ENCODE assay signal across 22 cellular contexts in the genomic region with DNA sequence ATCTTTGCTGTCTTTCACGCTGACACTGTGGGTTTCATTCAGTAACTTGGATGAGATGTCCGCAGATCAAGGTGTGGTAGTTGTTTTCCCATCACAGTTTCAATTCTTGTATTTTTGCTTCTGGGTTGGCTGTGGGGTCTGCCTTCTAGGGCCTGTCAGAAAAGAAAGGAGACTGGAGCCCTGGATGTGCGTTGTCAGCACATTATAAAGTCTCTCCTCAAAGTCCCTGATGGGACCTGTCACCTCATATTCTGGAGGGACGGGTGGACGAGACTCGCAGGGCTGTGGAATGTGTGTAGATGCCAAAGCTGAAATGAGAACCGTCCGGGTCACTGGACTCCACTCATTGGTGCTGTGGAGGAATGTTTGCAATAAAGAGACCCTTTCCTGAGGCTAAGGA. TPM values are rescaled to one million over a fixed set of nuclear protein-coding genes. Genes with fewer than 3 reads are reported as not detected.
DNase-seq lines count a peak whose midpoint lies in the region; ATAC-seq, FAIRE-seq and TF ChIP-seq lines count a peak whose summit lies in the region.
"Had no signal": no experiment of that assay in that cellular context is flagged by ENCODE, and none has a peak within 500 bp of the region (broad histone marks: within the 10 kb centered on the region; RNA-seq: fewer than 3 reads in every experiment).

No MANE protein-coding gene starts in this region.

- H3K4me2 ChIP-seq in A549: no peak overlapping the region
- no peak overlapping the region for H3K4me2 ChIP-seq in K562 (ENCODE audit: insufficient read depth, low read length)

- no peak overlapping the region for H2AFZ ChIP-seq in K562 (ENCODE audit: low read depth, low read length)

- 0 out of 3 replicates have a peak, but pooled peaks cover 3% of the 10 kb centered on the region for H3K9me3 ChIP-seq in A549
- no peaks in the 10 kb centered on the region for H3K9me3 ChIP-seq in K562 (replicated peaks; ENCODE audit: control insufficient read depth, insufficient read depth, low read depth, low read length)

- H3K36me3 Mint-ChIP-seq in nephron progenitor cell (ENCODE audit: low read depth) (no peaks in the 10 kb centered on the region), type B pancreatic cell (peaks cover 17% of the 10 kb centered on the region)
- H3K36me3 Mint-ChIP-seq: CD4-positive, alpha-beta memory T cell had no signal

- in situ Hi-C loops in K562 (cut with MboI): no loop called here

- TF ChIP-seq EP300 in A549 (IDR thresholded peaks at IDR 0.05) (no peak), K562 (IDR thresholded peaks at IDR 0.05; ENCODE audit: low read length) (no peak)

- no peak for ATAC-seq in A549
- no peak for ATAC-seq in K562
- ATAC-seq: HCT116 had no signal

- POLR2A ChIA-PET in A549 (lab: Yijun Ruan, JAX) (no interaction called here), K562 (lab: Yijun Ruan, JAX) (no interaction called here)

- H3K27ac ChIP-seq in A549: no peak overlapping the region
- H3K27ac ChIP-seq in K562 (ENCODE audit: extremely low read depth, low read depth, low read length): no peak overlapping the region

- no peak for FAIRE-seq in A549 (lab: Jason Lieb, UNC)
- no peak for FAIRE-seq in K562 (lab: Jason Lieb, UNC)
- FAIRE-seq: GM12891, GM18507 had no signal

- TF ChIP-seq POLR2A in A549 (IDR thresholded peaks at IDR 0.05; ENCODE audit: low read length) (no peak), K562 (conservative IDR thresholded peaks at IDR 0.05) (no peak)

- DNase-seq in A549 (ENCODE audit: low read depth in 1 of 2, low spot score in 1 of 2) (no peak), K562 (ENCODE audit: extremely low read depth in 1 of 4, low spot score in 3 of 4) (no peak), nephron progenitor cell (no peak), type B pancreatic cell (ENCODE audit: extremely low spot score, unreplicated experiment) (no peak), NCI-H510A (lab: John Stamatoyannopoulos, UW) (no peak), inferior parietal cortex (ENCODE audit: extremely low spot score) (no peak)
- DNase-seq in effector CD4-positive, alpha-beta T cell: no peak
- DNase-seq: 8988T; C1 segment of cervical spinal cord; Calu3; CD4-positive, alpha-beta memory T cell; COR-L47; DMS53; DMS79 treated with DMSO at 0.1 percent for 48 hours; GF-D8; GOT3; H9 had no signal

- TF ChIP-seq RAD21 in A549 (conservative IDR thresholded peaks at IDR 0.05 in 1 of 2, IDR thresholded peaks at IDR 0.05 in 1 of 2) (no peak), K562 (CRISPR knock-in tag; conservative IDR thresholded peaks at IDR 0.05 in 1 of 2, IDR thresholded peaks at IDR 0.05 in 1 of 2) (no peak)

- H3K36me3 ChIP-seq in K562 (ENCODE audit: control insufficient read depth, insufficient read depth, low read length): no peaks in the 10 kb centered on the region

- H3K4me3 Mint-ChIP-seq in nephron progenitor cell: no peak overlapping the region
- peak overlapping the region; percentile 32 for H3K4me3 Mint-ChIP-seq in type B pancreatic cell
- H3K4me3 Mint-ChIP-seq: CD4-positive, alpha-beta memory T cell; H9 had no signal

- H3K27me3 Mint-ChIP-seq in nephron progenitor cell (ENCODE audit: low read depth, poor library complexity) (peaks cover 5% of the 10 kb centered on the region), type B pancreatic cell (no peaks in the 10 kb centered on the region)

- no peaks in the 10 kb centered on the region for H3K9me1 ChIP-seq in K562 (ENCODE audit: control insufficient read depth, insufficient read depth, low read length)

- TF ChIP-seq CTCF in A549 (IDR thresholded peaks at IDR 0.05) (no peak), K562 (IDR thresholded peaks at IDR 0.05 in 2 of 3, conservative IDR thresholded peaks at IDR 0.05 in 1 of 3; ENCODE audit: insufficient read depth in 2 of 3, low read depth in 1 of 3, low read length in 3 of 3) (no peak), nephron progenitor cell (IDR thresholded peaks at IDR 0.05) (no peak), type B pancreatic cell (conservative IDR thresholded peaks at IDR 0.05) (no peak)

- H3K79me2 ChIP-seq in K562 (ENCODE audit: control insufficient read depth, insufficient read depth, low read length): no peaks in the 10 kb centered on the region

- no TSS peak for BruUV-seq in K562 (replicated peaks; lab: Mats Ljungman, UMichigan)

- no peak overlapping the region for H3K9ac ChIP-seq in K562 (ENCODE audit: insufficient read depth in 1 of 2, low read depth in 2 of 2, low read length in 2 of 2)

- WGBS in A549 (ENCODE audit: missing lambda C conversion rate): 38% methylated on average over 6 of the region's 8 CpGs
- 0% methylated on average over 8 of the region's 8 CpGs for WGBS in K562 (ENCODE audit: insufficient coverage, low coverage, missing lambda C conversion rate)

- intact Hi-C loops in K562 (cut with micrococcal nuclease): no loop called here

- H3K27me3 ChIP-seq in K562 (ENCODE audit: control insufficient read depth in 2 of 2, insufficient read depth in 2 of 2, low read length in 2 of 2): peaks cover 0 to 17% of the 10 kb centered on the region in 2 experiments; a peak in 1 of 5 replicates

- no peaks in the 10 kb centered on the region for H4K20me1 ChIP-seq in K562 (replicated peaks; ENCODE audit: control insufficient read depth, insufficient read depth, low read length)

- H3K4me3 ChIP-seq in A549 (no peak overlapping the region), K562 (no peak overlapping the region)

- H3K4me1 ChIP-seq in A549 (no peaks in the 10 kb centered on the region), K562 (replicated peaks in 1 of 2; ENCODE audit: control insufficient read depth in 2 of 2, insufficient read depth in 2 of 2, low read length in 2 of 2) (no peaks in the 10 kb centered on the region)

- H3K9me3 Mint-ChIP-seq in nephron progenitor cell: peaks cover 39% of the 10 kb centered on the region
- peaks cover 25% of the 10 kb centered on the region for H3K9me3 Mint-ChIP-seq in type B pancreatic cell

- peak overlapping the region; percentile 11 for H3K27ac Mint-ChIP-seq in nephron progenitor cell
- peak overlapping the region; percentile 61 for H3K27ac Mint-ChIP-seq in type B pancreatic cell
- H3K27ac Mint-ChIP-seq: CD4-positive, alpha-beta memory T cell had no signal

- CTCF ChIA-PET in A549 (lab: Yijun Ruan, JAX): no interaction called here
- CTCF ChIA-PET in K562 (lab: Yijun Ruan, JAX; ENCODE audit: low intra/inter-chr PET ratio): no interaction called here

- no peaks in the 10 kb centered on the region for H3K4me1 Mint-ChIP-seq in nephron progenitor cell
- peaks cover 7% of the 10 kb centered on the region for H3K4me1 Mint-ChIP-seq in type B pancreatic cell (ENCODE audit: unreplicated experiment)
- H3K4me1 Mint-ChIP-seq: CD4-positive, alpha-beta memory T cell had no signal

TF ChIP-seq in A549, 52 proteins besides CTCF, POLR2A, EP300 and RAD21:
- peak; percentile 44 for TF ChIP-seq MAFK (IDR thresholded peaks at IDR 0.05; ENCODE audit: partially characterized antibody)
- TF ChIP-seq CEBPB (IDR thresholded peaks at IDR 0.05): no peak

TF ChIP-seq in K562, 482 proteins besides CTCF, POLR2A, EP300 and RAD21:
- TF ChIP-seq TAF7 (tag; IDR thresholded peaks at IDR 0.05) (no peak), POLR3G (IDR thresholded peaks at IDR 0.05; ENCODE audit: extremely low read depth, insufficient read length, insufficient replicate concordance) (no peak), NBN (IDR thresholded peaks at IDR 0.05; ENCODE audit: low read depth) (no peak), C11orf30 (IDR thresholded peaks at IDR 0.05; ENCODE audit: low read depth) (peak; percentile 48; the same call in 1 of the 2 replicates), MAFF (IDR thresholded peaks at IDR 0.05; ENCODE audit: low read length) (peak; percentile 50), MAFG (tag; conservative IDR thresholded peaks at IDR 0.05) (peak; percentile 57), TGIF2 (CRISPR knock-in tag; IDR thresholded peaks at IDR 0.05) (no peak), MAFK (IDR thresholded peaks at IDR 0.05; ENCODE audit: low read length) (peak; percentile 50; the same call in 1 of the 2 replicates), ZNF316 (IDR thresholded peaks at IDR 0.05) (peak; percentile 65)

RNA-seq across cellular contexts. Expression of gene IGSF5, which starts 11.3 kb away (rescaled TPM):
- polyA plus RNA-seq in A549 (2011; rRNA removed) (not detected in 2 replicates), A549 (2017; fragmentation: RNase III; extraction: RNeasy Plus Mini Kit Qiagen cat#74134 plus additional on column Dnase treatment) (not detected in 3 replicates), K562 (2011; rRNA removed) (not detected in 2 replicates), K562 (2014; fragmentation: Illumina TruSeq; extraction: Trizol) (not detected in 2 replicates), K562 (2014; fragmentation: Nextera tagmentation; extraction: Ambion mirVana) (not detected), K562 (2014; rRNA removed) (not detected in 2 replicates)
- polyA plus RNA-seq in A549 (2012; cell fraction: cytosol; rRNA removed): not detected in 2 replicates
- not detected in 2 replicates for polyA plus RNA-seq in A549 (2012; cell fraction: nucleus; rRNA removed)
- polyA minus RNA-seq in A549 (2011; rRNA and poly(A)+ RNA removed): 0.54 TPM in 1 of 2 replicates, not detected in the other
- total RNA-seq in K562 (2011; cell fraction: chromatin; rRNA removed; ENCODE audit: low replicate concordance): not detected in 2 replicates
- total RNA-seq in K562 (2011; cell fraction: nucleolus; rRNA removed): not detected in 2 replicates
- total RNA-seq in K562 (2011; cell fraction: nucleoplasm; rRNA removed): not detected in 2 replicates
- total RNA-seq in K562 (2014; rRNA removed) (not detected in 2 replicates), K562 (2014; rRNA removed; fragmentation: Illumina TruSeq; extraction: Trizol) (not detected in 2 replicates), K562 (2015; rRNA removed; fragmentation: Illumina TruSeq; extraction: Trizol) (not detected in 2 replicates), K562 (2021) (not detected in 2 replicates), type B pancreatic cell (ENCODE audit: low replicate concordance) (1.5 TPM in 2 replicates)
- polyA plus RNA-seq in K562 (2011; cell fraction: cytosol; rRNA removed): not detected in 2 replicates
- polyA plus RNA-seq in K562 (2011; cell fraction: nucleus; rRNA removed): not detected in 2 replicates
- 0.15 TPM in 1 of 2 replicates, not detected in the other for polyA plus RNA-seq in K562 (2012)
- polyA minus RNA-seq in K562 (2011; rRNA and poly(A)+ RNA removed): not detected in 2 replicates
- polyA minus RNA-seq in K562 (2011; cell fraction: cytosol; rRNA and poly(A)+ RNA removed): not detected in 2 replicates
- not detected in 2 replicates for polyA minus RNA-seq in K562 (2011; cell fraction: nucleus; rRNA and poly(A)+ RNA removed)
- total RNA-seq: A673; CD4-positive, alpha-beta memory T cell had no signal
- polyA plus RNA-seq: BJ; CD4-positive, alpha-beta memory T cell had no signal

Comparison
In these comparisons a context has a peak if more than half of its experiments do, and no peak if none do; other contexts are left out.
1. Of the 35 proteins assayed by ChIP-seq in both K562 and A549: peak only in K562: none; only in A549: none; in both: MAFK; in neither: 34.